19 cellular contexts compared by ENCODE assay signal in the genomic region with DNA sequence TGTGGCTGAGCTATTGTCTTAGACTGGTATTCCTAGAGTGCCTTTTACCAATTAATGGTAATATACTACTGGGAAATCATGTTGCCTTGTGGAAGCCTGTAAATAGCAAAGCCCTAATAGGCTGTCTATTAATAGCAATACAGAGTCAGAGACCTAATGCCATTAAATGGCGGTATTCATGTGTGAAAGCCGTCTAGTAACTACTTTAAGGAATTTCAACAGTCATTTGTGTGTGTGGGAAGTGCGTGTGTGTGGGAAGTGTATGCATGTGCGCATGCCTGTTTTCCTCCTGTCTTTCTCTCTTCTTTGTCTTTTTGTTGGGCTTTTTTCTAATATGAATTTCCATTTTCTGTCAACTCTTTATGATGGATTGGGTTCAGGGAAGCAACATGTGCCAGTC.
DNase-seq lines count a peak whose midpoint lies in the region; ATAC-seq and TF ChIP-seq lines count a peak whose summit lies in the region.
"Had no signal": no experiment of that assay in that cellular context is flagged by ENCODE, and none has a peak within 500 bp of the region (broad histone marks: within the 10 kb centered on the region; RNA-seq: fewer than 3 reads in every experiment).

No MANE protein-coding gene starts in this region.

- H3K9me3 ChIP-seq in HEK293 (ENCODE audit: control insufficient read depth, insufficient read depth, low read depth, low read length) (no peaks in the 10 kb centered on the region), neural cell (ENCODE audit: low read length) (no peaks in the 10 kb centered on the region)
- H3K9me3 ChIP-seq: BE2C had no signal

- ATAC-seq in HG03095 (IDR thresholded peaks at IDR 0.05; ENCODE audit: unreplicated experiment), result no peak
- ATAC-seq: HCT116 had no signal

- no peaks in the 10 kb centered on the region for H3F3A ChIP-seq in neural cell (ENCODE audit: insufficient read depth, low read length, poor library complexity, severe bottlenecking)

- no peaks in the 10 kb centered on the region for H3K4me1 ChIP-seq in HEK293 (ENCODE audit: control insufficient read depth, insufficient read depth, low read length)
- H3K4me1 ChIP-seq: BE2C had no signal

- peak; percentile 15 for DNase-seq in foreskin melanocyte
- peak; percentile 62 for DNase-seq in retinal pigment epithelial cell (ENCODE audit: low read depth)
- no peak for DNase-seq in DMS153 treated with DMSO at 0.1 percent for 48 hours (lab: John Stamatoyannopoulos, UW; ENCODE audit: unreplicated experiment)
- DNase-seq in DMS53 (lab: John Stamatoyannopoulos, UW), result no peak
- DNase-seq: ACHN; BE2C; C1 segment of cervical spinal cord; CD4-positive, CD25-positive, alpha-beta regulatory T cell; CD8-positive, alpha-beta memory T cell; COR-L47; DMS 273 treated with DMSO at 0.1 percent for 48 hours; DMS79; GDM1; GOT3; H7 had no signal

- TF ChIP-seq EP300 in neural cell (conservative IDR thresholded peaks at IDR 0.05; ENCODE audit: poor library complexity, severe bottlenecking), result no peak

- no peaks in the 10 kb centered on the region for H3K9me2 ChIP-seq in neural cell (ENCODE audit: insufficient read depth, low read length)

- H3K79me2 ChIP-seq in neural cell (replicated peaks; ENCODE audit: insufficient read depth, low read length), result peaks cover 3% of the 10 kb centered on the region

- TF ChIP-seq CTCF in HEK293 (tag by site-specific recombination; IDR thresholded peaks at IDR 0.05), result no peak
- TF ChIP-seq CTCF in neural cell (IDR thresholded peaks at IDR 0.05; ENCODE audit: poor library complexity, severe bottlenecking), result no peak
- no peak for TF ChIP-seq CTCF in retinal pigment epithelial cell (conservative IDR thresholded peaks at IDR 0.05; ENCODE audit: low read depth, low read length)

- no peak overlapping the region for H3K9ac ChIP-seq in neural cell (ENCODE audit: low read length)

- H3K4me3 ChIP-seq in HEK293 (ENCODE audit: low read depth, low read length) (no peak overlapping the region), neural cell (ENCODE audit: low read length) (peak overlapping the region; percentile 19), retinal pigment epithelial cell (ENCODE audit: low read length) (no peak overlapping the region)

- TF ChIP-seq RAD21 in neural cell (conservative IDR thresholded peaks at IDR 0.05), result no peak

- H2AFZ ChIP-seq in neural cell (ENCODE audit: low read depth, low read length), result no peak overlapping the region

- POLR2A ChIA-PET in HEK293 (lab: Yijun Ruan, JAX), result no interaction called here

- CTCF ChIA-PET in HEK293 (lab: Yijun Ruan, JAX), result no interaction called here

- H3K27ac ChIP-seq in HEK293 (ENCODE audit: extremely low read depth, low read depth, low read length) (no peak overlapping the region), neural cell (ENCODE audit: low read length) (peak overlapping the region; percentile 26)

- no peaks in the 10 kb centered on the region for H3K27me3 ChIP-seq in neural cell (ENCODE audit: insufficient read depth, low read depth, low read length)
- H3K27me3 ChIP-seq: BE2C had no signal

- H4K20me1 ChIP-seq in neural cell (ENCODE audit: insufficient read depth), result no peaks in the 10 kb centered on the region

- no peaks in the 10 kb centered on the region for H3K36me3 ChIP-seq in HEK293 (ENCODE audit: control insufficient read depth in 2 of 2, insufficient read depth in 1 of 2, low read length in 2 of 2)
- no peaks in the 10 kb centered on the region for H3K36me3 ChIP-seq in neural cell (ENCODE audit: insufficient read depth, low read length)
- H3K36me3 ChIP-seq: BE2C had no signal

- H3K4me2 ChIP-seq in neural cell (ENCODE audit: low read length), result peak overlapping the region; percentile 27

TF ChIP-seq in HEK293, 187 proteins besides CTCF, POLR2A, EP300 and RAD21:
- TF ChIP-seq ZFHX2 (tag by site-specific recombination; conservative IDR thresholded peaks at IDR 0.05), result peak; percentile 45
- TF ChIP-seq, protein P1, sequence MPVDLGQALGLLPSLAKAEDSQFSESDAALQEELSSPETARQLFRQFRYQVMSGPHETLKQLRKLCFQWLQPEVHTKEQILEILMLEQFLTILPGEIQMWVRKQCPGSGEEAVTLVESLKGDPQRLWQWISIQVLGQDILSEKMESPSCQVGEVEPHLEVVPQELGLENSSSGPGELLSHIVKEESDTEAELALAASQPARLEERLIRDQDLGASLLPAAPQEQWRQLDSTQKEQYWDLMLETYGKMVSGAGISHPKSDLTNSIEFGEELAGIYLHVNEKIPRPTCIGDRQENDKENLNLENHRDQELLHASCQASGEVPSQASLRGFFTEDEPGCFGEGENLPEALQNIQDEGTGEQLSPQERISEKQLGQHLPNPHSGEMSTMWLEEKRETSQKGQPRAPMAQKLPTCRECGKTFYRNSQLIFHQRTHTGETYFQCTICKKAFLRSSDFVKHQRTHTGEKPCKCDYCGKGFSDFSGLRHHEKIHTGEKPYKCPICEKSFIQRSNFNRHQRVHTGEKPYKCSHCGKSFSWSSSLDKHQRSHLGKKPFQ (tag by site-specific recombination; IDR thresholded peaks at IDR 0.05), result no peak

TF ChIP-seq in neural cell, 6 proteins besides CTCF, POLR2A, EP300 and RAD21:
- TF ChIP-seq TAF1 (IDR thresholded peaks at IDR 0.05; ENCODE audit: low read depth) (no peak), SMC3 (conservative IDR thresholded peaks at IDR 0.05; ENCODE audit: poor library complexity) (no peak), POLR2AphosphoS5 (IDR thresholded peaks at IDR 0.05) (peak; percentile 52), EZH2 (IDR thresholded peaks at IDR 0.05; ENCODE audit: borderline replicate concordance, insufficient read depth, low read length, poor library complexity, severe bottlenecking) (no peak), MXI1 (conservative IDR thresholded peaks at IDR 0.05; ENCODE audit: poor library complexity, severe bottlenecking) (no peak)
- TF ChIP-seq, protein P2, sequence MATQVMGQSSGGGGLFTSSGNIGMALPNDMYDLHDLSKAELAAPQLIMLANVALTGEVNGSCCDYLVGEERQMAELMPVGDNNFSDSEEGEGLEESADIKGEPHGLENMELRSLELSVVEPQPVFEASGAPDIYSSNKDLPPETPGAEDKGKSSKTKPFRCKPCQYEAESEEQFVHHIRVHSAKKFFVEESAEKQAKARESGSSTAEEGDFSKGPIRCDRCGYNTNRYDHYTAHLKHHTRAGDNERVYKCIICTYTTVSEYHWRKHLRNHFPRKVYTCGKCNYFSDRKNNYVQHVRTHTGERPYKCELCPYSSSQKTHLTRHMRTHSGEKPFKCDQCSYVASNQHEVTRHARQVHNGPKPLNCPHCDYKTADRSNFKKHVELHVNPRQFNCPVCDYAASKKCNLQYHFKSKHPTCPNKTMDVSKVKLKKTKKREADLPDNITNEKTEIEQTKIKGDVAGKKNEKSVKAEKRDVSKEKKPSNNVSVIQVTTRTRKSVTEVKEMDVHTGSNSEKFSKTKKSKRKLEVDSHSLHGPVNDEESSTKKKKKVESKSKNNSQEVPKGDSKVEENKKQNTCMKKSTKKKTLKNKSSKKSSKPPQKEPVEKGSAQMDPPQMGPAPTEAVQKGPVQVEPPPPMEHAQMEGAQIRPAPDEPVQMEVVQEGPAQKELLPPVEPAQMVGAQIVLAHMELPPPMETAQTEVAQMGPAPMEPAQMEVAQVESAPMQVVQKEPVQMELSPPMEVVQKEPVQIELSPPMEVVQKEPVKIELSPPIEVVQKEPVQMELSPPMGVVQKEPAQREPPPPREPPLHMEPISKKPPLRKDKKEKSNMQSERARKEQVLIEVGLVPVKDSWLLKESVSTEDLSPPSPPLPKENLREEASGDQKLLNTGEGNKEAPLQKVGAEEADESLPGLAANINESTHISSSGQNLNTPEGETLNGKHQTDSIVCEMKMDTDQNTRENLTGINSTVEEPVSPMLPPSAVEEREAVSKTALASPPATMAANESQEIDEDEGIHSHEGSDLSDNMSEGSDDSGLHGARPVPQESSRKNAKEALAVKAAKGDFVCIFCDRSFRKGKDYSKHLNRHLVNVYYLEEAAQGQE (IDR thresholded peaks at IDR 0.05; ENCODE audit: borderline replicate concordance), result peak; percentile 79

Comparison
In these comparisons a context has a peak if more than half of its experiments do, and no peak if none do; other contexts are left out.
1. DNase-seq: peak in foreskin melanocyte (single experiment) and retinal pigment epithelial cell (single experiment); none in DMS153 treated with DMSO at 0.1 percent for 48 hours (single experiment) and DMS53 (single experiment).